ENCODE assay signal across 8 cellular contexts in genomic region chr10:118594392-118595063, GRCh38. TPM values are rescaled to one million over a fixed set of nuclear protein-coding genes. Genes with fewer than 3 reads are reported as not detected.
DNase-seq lines count a peak whose midpoint lies in the region; ATAC-seq and FAIRE-seq lines count a peak whose summit lies in the region.

No MANE protein-coding gene starts in this region.

- ATAC-seq in GM19463 (IDR thresholded peaks at IDR 0.05; ENCODE audit: unreplicated experiment) = no peak

- peak; percentile 97 for DNase-seq in DMS53 (lab: John Stamatoyannopoulos, UW)
- DNase-seq in T-helper 2 cell = peak in 3 of 5 experiments; percentile 2 to 30 (median 8)
- DNase-seq in dermis blood vessel endothelial cell = peak; percentile 58
- peak; percentile 42 for DNase-seq in medulla oblongata (ENCODE audit: extremely low spot score)
- DNase-seq in urothelium cell line (ENCODE audit: low spot score) = peak; percentile 18
- no peak for DNase-seq in NCI-H146 (lab: John Stamatoyannopoulos, UW)
- DNase-seq in A172 (ENCODE audit: low spot score) = no peak

- FAIRE-seq in urothelium cell line (lab: Jason Lieb, UNC) = no peak

RNA-seq across cellular contexts. Expression of gene PRLHR, which starts 0.9 kb away (rescaled TPM):
- not detected in 2 replicates for total RNA-seq in dermis blood vessel endothelial cell
- not detected in 2 replicates for total RNA-seq in A172 (2014; rRNA removed; shearing (Covaris generic))

Comparison
In these comparisons a context has a peak if more than half of its experiments do, and no peak if none do; other contexts are left out.
1. DNase-seq: peak in DMS53 (single experiment), T-helper 2 cell (3 of 5), dermis blood vessel endothelial cell (single experiment), medulla oblongata (single experiment) and urothelium cell line (single experiment); none in NCI-H146 (single experiment) and A172 (single experiment).